1 cellular context compared by ENCODE assay signal in the genomic region with DNA sequence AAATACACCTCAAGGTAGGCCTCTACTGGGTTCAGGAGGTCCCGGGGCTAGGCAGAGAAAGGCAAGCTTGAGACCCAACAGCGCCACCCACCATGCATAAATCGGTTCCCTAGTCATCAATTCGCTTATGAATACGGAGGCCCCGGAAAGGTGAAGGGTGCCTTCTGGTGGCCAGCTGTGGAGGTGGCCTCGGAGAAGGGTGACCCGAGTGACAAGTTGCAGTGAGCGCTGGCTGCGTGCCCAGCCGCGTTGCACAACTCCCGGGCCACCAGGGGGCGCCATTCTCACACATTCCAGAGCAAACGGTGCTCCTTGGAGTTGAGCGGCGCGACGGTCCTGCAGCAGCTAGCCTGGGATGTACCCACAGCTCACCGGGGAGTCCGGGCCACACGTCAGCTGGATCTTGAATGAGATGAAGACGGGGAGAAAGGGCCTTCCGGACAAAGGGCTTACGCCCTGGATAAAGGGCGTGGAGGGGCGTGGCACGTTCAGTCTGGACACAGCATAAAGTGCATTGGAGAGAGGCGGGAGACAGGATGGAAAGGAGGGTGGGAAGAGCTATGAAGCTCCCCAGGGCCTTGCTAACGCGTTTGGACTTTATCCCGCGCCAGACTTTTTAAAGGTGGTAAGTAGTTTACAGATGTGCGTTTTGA.
TF ChIP-seq lines count a peak whose summit lies in the region.

No MANE protein-coding gene starts in this region.

TF ChIP-seq in H1, 55 proteins besides CTCF, POLR2A, EP300 and RAD21:
- TF ChIP-seq SP4 (IDR thresholded peaks at IDR 0.05; ENCODE audit: low read length) (no peak; the same call in 1 of the 2 replicates), KDM5A (IDR thresholded peaks at IDR 0.05; ENCODE audit: low read length) (no peak), USF2 (IDR thresholded peaks at IDR 0.05; ENCODE audit: low read length) (no peak), SIRT6 (IDR thresholded peaks at IDR 0.05; ENCODE audit: low read length) (no peak), SUZ12 (IDR thresholded peaks at IDR 0.05; ENCODE audit: low read length) (no peak), EZH2 (IDR thresholded peaks at IDR 0.05; ENCODE audit: low read depth, low read length, severe bottlenecking) (no peak), ASH2L (IDR thresholded peaks at IDR 0.05; ENCODE audit: low read length) (peak; percentile 72), MAX (IDR thresholded peaks at IDR 0.05) (peak; percentile 87), HDAC6 (IDR thresholded peaks at IDR 0.05; ENCODE audit: low read depth, low read length) (no peak), NRF1 (IDR thresholded peaks at IDR 0.05; ENCODE audit: low read depth, low read length) (no peak), GABPA (IDR thresholded peaks at IDR 0.05; ENCODE audit: borderline replicate concordance, insufficient read depth, low read length) (no peak; the same call in 1 of the 2 replicates), SRF (IDR thresholded peaks at IDR 0.05; ENCODE audit: low read depth, low read length) (no peak), POLR2AphosphoS5 (IDR thresholded peaks at IDR 0.05; ENCODE audit: low read depth, low read length) (no peak), FOSL1 (IDR thresholded peaks at IDR 0.05; ENCODE audit: insufficient read depth, low read depth, low read length) (no peak), CREB1 (IDR thresholded peaks at IDR 0.05) (peak; percentile 80), BACH1 (IDR thresholded peaks at IDR 0.05; ENCODE audit: low read length) (no peak), CHD1 (IDR thresholded peaks at IDR 0.05; ENCODE audit: low read depth, low read length) (no peak), GTF2F1 (IDR thresholded peaks at IDR 0.05; ENCODE audit: borderline replicate concordance, low read depth, low read length) (no peak), ATF2 (IDR thresholded peaks at IDR 0.05; ENCODE audit: low read length) (no peak; the same call in 1 of the 2 replicates), CBX8 (IDR thresholded peaks at IDR 0.05; ENCODE audit: borderline replicate concordance, low read depth, low read length) (no peak), KDM4A (IDR thresholded peaks at IDR 0.05; ENCODE audit: low read depth, low read length, severe bottlenecking) (peak; percentile 54), SP1 (IDR thresholded peaks at IDR 0.05; ENCODE audit: low read depth, low read length) (no peak), RXRA (IDR thresholded peaks at IDR 0.05; ENCODE audit: insufficient read depth, low read depth, low read length) (no peak), SIX5 (IDR thresholded peaks at IDR 0.05; ENCODE audit: low read depth, low read length) (no peak), SIN3A (conservative IDR thresholded peaks at IDR 0.05 in 1 of 2, IDR thresholded peaks at IDR 0.05 in 1 of 2; ENCODE audit: low read depth in 1 of 2, low read length in 2 of 2) (peak; percentile 63 to 90; a peak in 2 of 4 replicates), SP2 (IDR thresholded peaks at IDR 0.05; ENCODE audit: low read length) (no peak), RBBP5 (IDR thresholded peaks at IDR 0.05; ENCODE audit: borderline replicate concordance, low read depth, low read length) (no peak), TCF12 (IDR thresholded peaks at IDR 0.05; ENCODE audit: low read depth, low read length) (peak; percentile 73; the same call in 1 of the 2 replicates), RNF2 (IDR thresholded peaks at IDR 0.05; ENCODE audit: borderline replicate concordance, low read depth, low read length, missing control alignments, poor library complexity, severe bottlenecking) (peak; percentile 12), RFX5 (IDR thresholded peaks at IDR 0.05; ENCODE audit: borderline replicate concordance, low read depth, low read length) (no peak), TAF1 (IDR thresholded peaks at IDR 0.05; ENCODE audit: low read depth, low read length) (no peak), YY1 (IDR thresholded peaks at IDR 0.05; ENCODE audit: low read depth, low read length) (peak; percentile 31; the same call in 1 of the 2 replicates), JUND (IDR thresholded peaks at IDR 0.05; ENCODE audit: low read length) (no peak), TBP (IDR thresholded peaks at IDR 0.05; ENCODE audit: low read depth, low read length) (no peak), ZNF274 (IDR thresholded peaks at IDR 0.05; ENCODE audit: borderline replicate concordance, extremely low read depth, low read length) (no peak), KDM1A (IDR thresholded peaks at IDR 0.05; ENCODE audit: borderline replicate concordance, low read length) (peak; percentile 48; the same call in 1 of the 2 replicates), CTBP2 (IDR thresholded peaks at IDR 0.05; ENCODE audit: borderline replicate concordance, insufficient read depth, insufficient read length, low read length) (peak; percentile 75), BCL11A (IDR thresholded peaks at IDR 0.05; ENCODE audit: low read depth in 2 of 2, low read length in 2 of 2) (no peak), SAP30 (IDR thresholded peaks at IDR 0.05; ENCODE audit: insufficient read depth, insufficient replicate concordance, low read length) (no peak), HDAC2 (IDR thresholded peaks at IDR 0.05; ENCODE audit: borderline replicate concordance in 1 of 2, low read depth in 2 of 2, low read length in 2 of 2) (peak in 1 of 2 experiments; percentile 75; a peak in 1 of 4 replicates), MAFK (IDR thresholded peaks at IDR 0.05; ENCODE audit: low read depth, low read length) (no peak), POU5F1 (IDR thresholded peaks at IDR 0.05; ENCODE audit: low read depth, low read length) (no peak), JUN (IDR thresholded peaks at IDR 0.05; ENCODE audit: low read depth, low read length) (no peak), CEBPB (IDR thresholded peaks at IDR 0.05; ENCODE audit: low read depth, low read length) (peak; percentile 95), PHF8 (conservative IDR thresholded peaks at IDR 0.05; ENCODE audit: low read depth, low read length) (no peak), CBX5 (IDR thresholded peaks at IDR 0.05; ENCODE audit: low read depth, low read length) (no peak), NANOG (IDR thresholded peaks at IDR 0.05; ENCODE audit: insufficient read depth, low read depth, low read length, poor library complexity, severe bottlenecking) (peak; percentile 52), CHD2 (IDR thresholded peaks at IDR 0.05; ENCODE audit: low read length) (no peak), TAF7 (optimal IDR thresholded peaks at IDR 0.05; ENCODE audit: borderline replicate concordance, low read depth, low read length) (no peak), BRCA1 (IDR thresholded peaks at IDR 0.05; ENCODE audit: low read depth, low read length) (no peak), EGR1 (IDR thresholded peaks at IDR 0.05; ENCODE audit: borderline replicate concordance, low read depth, low read length) (no peak), CHD7 (IDR thresholded peaks at IDR 0.05; ENCODE audit: insufficient replicate concordance, low read length) (no peak), E2F6 (IDR thresholded peaks at IDR 0.05) (peak; percentile 75), TEAD4 (IDR thresholded peaks at IDR 0.05; ENCODE audit: low read depth, low read length) (peak; percentile 98)
- TF ChIP-seq, protein P1, sequence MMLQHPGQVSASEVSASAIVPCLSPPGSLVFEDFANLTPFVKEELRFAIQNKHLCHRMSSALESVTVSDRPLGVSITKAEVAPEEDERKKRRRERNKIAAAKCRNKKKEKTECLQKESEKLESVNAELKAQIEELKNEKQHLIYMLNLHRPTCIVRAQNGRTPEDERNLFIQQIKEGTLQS (IDR thresholded peaks at IDR 0.05; ENCODE audit: insufficient read depth, low read depth, low read length) = no peak
